In the genomic region with DNA sequence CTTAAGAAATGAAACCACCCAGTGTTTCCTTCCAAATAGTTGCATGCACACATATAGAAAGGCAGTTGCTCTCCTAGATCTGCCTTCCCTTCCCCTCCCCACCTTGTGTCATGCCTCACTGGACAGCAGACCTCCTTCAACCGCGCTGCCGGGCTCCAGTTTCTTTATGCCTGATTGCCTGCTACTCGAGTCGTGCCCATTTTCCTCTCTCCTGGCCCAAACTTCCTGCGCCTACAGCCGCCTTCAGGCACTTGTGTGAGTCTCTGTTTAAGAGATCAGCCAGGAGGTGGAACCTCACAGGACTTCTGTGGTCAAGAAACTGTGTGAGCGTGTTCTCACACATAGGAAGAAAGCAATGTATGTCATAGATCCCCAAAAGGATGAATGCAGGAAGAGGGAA, we compare ENCODE assay signal across 1 cellular context.
TF ChIP-seq lines count a peak whose summit lies in the region.

No MANE protein-coding gene starts in this region.

TF ChIP-seq in GM12891, 5 proteins besides CTCF, POLR2A, EP300 and RAD21 (continued from another document):
- no peak for TF ChIP-seq POU2F2 (IDR thresholded peaks at IDR 0.05; ENCODE audit: low read depth, low read length)
